In genomic region chr7:127391591-127392181, GRCh38 we compare ENCODE assay signal across 8 cellular contexts. TPM values are rescaled to one million over a fixed set of nuclear protein-coding genes. Genes with fewer than 3 reads are reported as not detected.
DNase-seq lines count a peak whose midpoint lies in the region; ATAC-seq and TF ChIP-seq lines count a peak whose summit lies in the region.

No MANE protein-coding gene starts in this region.

- TF ChIP-seq RAD21 in SK-N-SH (IDR thresholded peaks at IDR 0.05; ENCODE audit: low read length): no peak

- H4K20me1 ChIP-seq in SK-N-SH (ENCODE audit: insufficient read depth): peaks cover 17% of the 10 kb centered on the region; the same call in 1 of the 2 replicates

- H3K36me3 ChIP-seq in SK-N-SH (replicated peaks in 1 of 2; ENCODE audit: control insufficient read depth in 1 of 2, insufficient read depth in 2 of 2, low read length in 1 of 2) (peaks cover 33 to 38% of the 10 kb centered on the region in 2 experiments), ascending aorta (peaks cover 0 to 6% of the 10 kb centered on the region in 2 donors), spleen (peaks cover 0 to 39% (median 11%) of the 10 kb centered on the region in 6 donors)

- H3K27ac ChIP-seq in SK-N-SH (ENCODE audit: low read depth in 2 of 2, low read length in 1 of 2) (peak overlapping the region; percentile 86 to 90), ascending aorta (peak overlapping the region; percentile 98 to 99), spleen (peak overlapping the region; percentile 94 to 99 (median 98))

- CTCF ChIA-PET in SK-N-SH (lab: Yijun Ruan, JAX): interaction anchor here (0.7 to 1.5 kb wide), 8 partner anchors 10 to 818 kb away, joined by 3 to 7 read pairs (median 3); no protein-coding TSS in a partner anchor

- TF ChIP-seq EP300 in SK-N-SH (IDR thresholded peaks at IDR 0.05; ENCODE audit: borderline replicate concordance in 1 of 2, low read depth in 1 of 2, low read length in 1 of 2): no peak

- no peak for TF ChIP-seq POLR2A in spleen (IDR thresholded peaks at IDR 0.05)

- TF ChIP-seq CTCF in AG09309 (IDR thresholded peaks at IDR 0.05; ENCODE audit: control insufficient read depth, insufficient read depth, low read depth, low read length, missing control alignments) (no peak), SK-N-SH (IDR thresholded peaks at IDR 0.05) (no peak), ascending aorta (IDR thresholded peaks at IDR 0.05) (no peak), spleen (IDR thresholded peaks at IDR 0.05 in 8 of 11, conservative IDR thresholded peaks at IDR 0.05 in 3 of 11) (peak in 1 of 11 experiments; percentile 5)

- POLR2A ChIA-PET in SK-N-SH (lab: Yijun Ruan, JAX): interaction anchor here (0.9 to 1.2 kb wide), 4 partner anchors 11 to 44 kb away, joined by 3 to 4 read pairs (median 3); no protein-coding TSS in a partner anchor

- H3K9me3 ChIP-seq in SK-N-SH: no peaks in the 10 kb centered on the region
- H3K9me3 ChIP-seq in ascending aorta: no peaks in the 10 kb centered on the region
- H3K9me3 ChIP-seq in spleen: no peaks in the 10 kb centered on the region

- DNase-seq in AG09309 (ENCODE audit: low read depth) (no peak), SK-N-SH (no peak), ascending aorta (ENCODE audit: low spot score in 2 of 2) (peak in 1 of 2 donors; percentile 63), hippocampal formation (lab: John Stamatoyannopoulos, UW) (peak; percentile 1 to 25), spleen (peak; percentile 92), NCI-H510A treated with DMSO at 0.1 percent for 48 hours (lab: John Stamatoyannopoulos, UW) (no peak)

- H3K4me3 ChIP-seq in AG09309 (ENCODE audit: control insufficient read depth, low read depth, low read length) (peak overlapping the region; percentile 81), SK-N-SH (ENCODE audit: low read depth in 2 of 2, low read length in 1 of 2) (peak overlapping the region; percentile 97 to 98), ascending aorta (peak overlapping the region; percentile 94 to 97), spleen (peak overlapping the region; percentile 62 to 99 (median 90))

- H3K9ac ChIP-seq in SK-N-SH: peak overlapping the region; percentile 86

- peak overlapping the region; percentile 97; the same call in 1 of the 2 replicates for H2AFZ ChIP-seq in SK-N-SH (ENCODE audit: low read depth)

- peaks cover 28 to 29% of the 10 kb centered on the region in 2 experiments; a peak in 3 of 4 replicates for H3K4me1 ChIP-seq in SK-N-SH (ENCODE audit: control insufficient read depth in 1 of 2, insufficient read depth in 2 of 2, low read depth in 1 of 2, low read length in 1 of 2)
- H3K4me1 ChIP-seq in ascending aorta: peaks cover 9 to 15% of the 10 kb centered on the region in 2 donors
- peaks cover 22 to 75% (median 60%) of the 10 kb centered on the region in 6 donors for H3K4me1 ChIP-seq in spleen

- peaks cover 54% of the 10 kb centered on the region for H3K79me2 ChIP-seq in SK-N-SH (ENCODE audit: insufficient read depth)

- no peaks in the 10 kb centered on the region for H3K9me2 ChIP-seq in SK-N-SH

- WGBS in SK-N-SH (ENCODE audit: low lambda C conversion rate): under 1% methylated on average over 40 of the region's 66 CpGs
- 0 to 1% (median 0%) methylated on average over 12 to 66 of the region's 66 CpGs for WGBS in spleen, 5 donors

- intact Hi-C loops in ascending aorta (cut with DNase I) (loop anchor here (1.0 to 5.0 kb wide), 4 partner anchors 139 to 951 kb away; partner anchors contain the start of genes GCC1, GRM8, RBM28 and SND1), spleen (cut with DNase I; ENCODE audit: low total_unique reads) (loop anchor here (10.0 kb wide), 1 partner anchor 193 kb away; the partner anchor contains the start of genes ARF5 and GCC1)

- H3K4me2 ChIP-seq in SK-N-SH: peak overlapping the region; percentile 90

- H3K27me3 ChIP-seq in SK-N-SH (ENCODE audit: insufficient read depth) (no peaks in the 10 kb centered on the region), ascending aorta (no peaks in the 10 kb centered on the region), spleen (replicated peaks in 1 of 7) (no peaks in the 10 kb centered on the region)

- ATAC-seq in GM18870 (IDR thresholded peaks at IDR 0.05; ENCODE audit: unreplicated experiment) (peak; percentile 28), HG03066 (IDR thresholded peaks at IDR 0.05; ENCODE audit: low read depth, unreplicated experiment) (peak; percentile 40)

- peaks cover 13% of the 10 kb centered on the region for H3F3A ChIP-seq in SK-N-SH (replicated peaks; ENCODE audit: insufficient read depth)

TF ChIP-seq in SK-N-SH, 30 proteins besides CTCF, POLR2A, EP300 and RAD21:
- no peak for TF ChIP-seq IRF3 (IDR thresholded peaks at IDR 0.05; ENCODE audit: low read depth, low read length)
- TF ChIP-seq MXI1 (IDR thresholded peaks at IDR 0.05; ENCODE audit: low read depth, low read length): peak; percentile 35; the same call in 1 of the 2 replicates
- TF ChIP-seq NFIC (IDR thresholded peaks at IDR 0.05; ENCODE audit: borderline replicate concordance): no peak
- peak; percentile 44; the same call in 1 of the 2 replicates for TF ChIP-seq ELF1 (IDR thresholded peaks at IDR 0.05)
- TF ChIP-seq NRF1 (IDR thresholded peaks at IDR 0.05; ENCODE audit: low read depth, low read length): peak; percentile 43
- TF ChIP-seq CHD2 (IDR thresholded peaks at IDR 0.05; ENCODE audit: low read length, partially characterized antibody): no peak
- TF ChIP-seq EZH2phosphoT487 (IDR thresholded peaks at IDR 0.05; ENCODE audit: borderline replicate concordance, low read depth): no peak
- TF ChIP-seq MAX (IDR thresholded peaks at IDR 0.05; ENCODE audit: low read depth): 0 out of 2 replicates have a peak, but pooled peaks have one; percentile 19
TF ChIP-seq in SK-N-SH: peak in this region for 4.

RNA-seq across cellular contexts. Expression of gene ZNF800, which starts 0.8 kb away (rescaled TPM):
- polyA plus RNA-seq in SK-N-SH (2012; rRNA removed) (8.6 and 9.2 TPM in 2 replicates), spleen (10 to 100 TPM in 2 of 3 donors, 1 to 10 TPM in 1; 8.8 to 11.5 (median 10.5) TPM)
- 10.2 TPM in 2 replicates for polyA plus RNA-seq in SK-N-SH (2012; cell fraction: cytosol; rRNA removed)
- 36.8 and 38.9 TPM in 2 replicates for polyA plus RNA-seq in SK-N-SH (2012; cell fraction: nucleus; rRNA removed)
- total RNA-seq in ascending aorta (36.9 TPM), spleen (10 to 100 TPM; 39.0 to 54.0 (median 45.2) TPM)

Comparison
In these comparisons a context has a peak if more than half of its experiments do, and no peak if none do; other contexts are left out.
1. DNase-seq: peak in hippocampal formation (2 of 2) and spleen (single experiment); none in AG09309 (single experiment), SK-N-SH (single experiment) and NCI-H510A treated with DMSO at 0.1 percent for 48 hours (single experiment).
2. Peak in every context shown above with its lines, with median percentiles within 50 percentile points of each other: H3K4me3 ChIP-seq and H3K27ac ChIP-seq.